In genomic region chr13:19782049-19782726, GRCh38 we compare ENCODE assay signal across 8 cellular contexts.
DNase-seq lines count a peak whose midpoint lies in the region; ATAC-seq and TF ChIP-seq lines count a peak whose summit lies in the region.

No MANE protein-coding gene starts in this region.

- peak overlapping the region; percentile 94 for H3K4me3 Mint-ChIP-seq in memory B cell

- DNase-seq in GM12864 (ENCODE audit: low read depth) (no peak), HFF-Myc (ENCODE audit: extremely low read depth, low read depth) (no peak), NCI-H1105 (lab: John Stamatoyannopoulos, UW) (peak; percentile 2), memory B cell (ENCODE audit: low spot score in 2 of 2) (peak; percentile 40 to 58), NCI-H2196 treated with DMSO at 0.1 percent for 48 hours (lab: John Stamatoyannopoulos, UW; ENCODE audit: unreplicated experiment) (no peak)
- peak; percentile 81 for DNase-seq in activated CD8-positive, alpha-beta memory T cell treated with anti-CD3 and anti-CD28 coated beads for 24 hours
- peak; percentile 41 for DNase-seq in effector CD4-positive, alpha-beta T cell
- peak; percentile 27 for DNase-seq in stimulated activated CD8-positive, alpha-beta memory T cell treated with anti-CD3 and anti-CD28 coated beads, Interleukin-12 subunit alpha, Interleukin-12 subunit beta, amount 100 ng/mL, for 1 hour (ENCODE audit: low read depth)

- peak overlapping the region; percentile 98 for H3K4me3 ChIP-seq in GM12864 (ENCODE audit: low read depth, low read length)
- peak overlapping the region; percentile 96 for H3K4me3 ChIP-seq in HFF-Myc (replicated peaks; ENCODE audit: low read depth, low read length)

- ATAC-seq in memory B cell (ENCODE audit: low read depth), result peak; percentile 51

- H3K9me3 Mint-ChIP-seq in memory B cell, result peaks cover 1% of the 10 kb centered on the region

- TF ChIP-seq CTCF in GM12864 (IDR thresholded peaks at IDR 0.05; ENCODE audit: low read depth, low read length, missing control alignments) (no peak), HFF-Myc (IDR thresholded peaks at IDR 0.05; ENCODE audit: low read depth, low read length, missing control alignments) (no peak)

- no peaks in the 10 kb centered on the region for H3K27me3 Mint-ChIP-seq in memory B cell

- peaks cover 2% of the 10 kb centered on the region for H3K4me1 Mint-ChIP-seq in memory B cell

- H3K27ac Mint-ChIP-seq in memory B cell, result peak overlapping the region; percentile 93

- H3K36me3 Mint-ChIP-seq in memory B cell, result no peaks in the 10 kb centered on the region

Comparison
In these comparisons a context has a peak if more than half of its experiments do, and no peak if none do; other contexts are left out.
1. DNase-seq: peak in NCI-H1105 (single experiment), activated CD8-positive, alpha-beta memory T cell treated with anti-CD3 and anti-CD28 coated beads for 24 hours (single experiment), effector CD4-positive, alpha-beta T cell (single experiment), memory B cell (2 of 2) and stimulated activated CD8-positive, alpha-beta memory T cell treated with anti-CD3 and anti-CD28 coated beads, Interleukin-12 subunit alpha, Interleukin-12 subunit beta, amount 100 ng/mL, for 1 hour (single experiment); none in GM12864 (single experiment), HFF-Myc (single experiment) and NCI-H2196 treated with DMSO at 0.1 percent for 48 hours (single experiment).